Comparison of ENCODE assay signal across 8 cellular contexts in genomic region chr16:67480833-67481560, GRCh38. TPM values are rescaled to one million over a fixed set of nuclear protein-coding genes. Genes with fewer than 3 reads are reported as not detected.
DNase-seq lines count a peak whose midpoint lies in the region; ATAC-seq and TF ChIP-seq lines count a peak whose summit lies in the region.

Gene ATP6V0D1 (minus strand): TSS chr16:67481157. CDS start chr16:67481086, 71 bp downstream.

- peak within 1 kb of the TSS; percentile 98 to 100 (median 99) for H3K27ac Mint-ChIP-seq in CD4-positive, CD25-positive, alpha-beta regulatory T cell

- peak; percentile 99 for DNase-seq in CD4-positive, CD25-positive, alpha-beta regulatory T cell
- DNase-seq in NCI-H774 (lab: John Stamatoyannopoulos, UW) (peak; percentile 91), dermis microvascular lymphatic vessel endothelial cell (ENCODE audit: low read depth in 2 of 2) (peak; percentile 94 to 98)
- peak; percentile 99 for DNase-seq in activated CD4-positive, alpha-beta T cell treated with anti-CD3 and anti-CD28 coated beads, Interleukin-2, amount 50 U/mL, for 48 hours
- DNase-seq in stimulated activated CD4-positive, alpha-beta T cell treated with anti-CD3 and anti-CD28 coated beads, Interleukin-4, amount 100 ng/mL, for 24 hours = peak; percentile 99

- H3K9me3 ChIP-seq in CD4-positive, CD25-positive, alpha-beta regulatory T cell (ENCODE audit: control insufficient read depth in 2 of 2, low read length in 2 of 2) = no peaks in the 10 kb centered on the region
- no peaks in the 10 kb centered on the region for H3K9me3 ChIP-seq in liver (ENCODE audit: control insufficient read depth in 4 of 4, low read length in 3 of 4)

- peak within 1 kb of the TSS; percentile 98 for H3K27ac ChIP-seq in CD4-positive, CD25-positive, alpha-beta regulatory T cell (ENCODE audit: insufficient read depth, low read length, poor library complexity, severe bottlenecking)
- peak within 1 kb of the TSS; percentile 85 to 93 for H3K27ac ChIP-seq in liver (ENCODE audit: low read depth in 1 of 2, low read length in 2 of 2)

- peak within 1 kb of the TSS; percentile 97 to 99 (median 99) for H3K4me3 Mint-ChIP-seq in CD4-positive, CD25-positive, alpha-beta regulatory T cell

- H3K4me1 Mint-ChIP-seq in CD4-positive, CD25-positive, alpha-beta regulatory T cell = peaks cover 10 to 71% (median 37%) of the 10 kb centered on the region in 4 donors

- TF ChIP-seq RAD21 in liver (IDR thresholded peaks at IDR 0.05) = peak; percentile 77 to 83

- WGBS in liver = under 1% methylated on average over 57 of the region's 57 CpGs

- H3K4me1 ChIP-seq in CD4-positive, CD25-positive, alpha-beta regulatory T cell (ENCODE audit: control insufficient read depth, insufficient read depth, low read length, poor library complexity, severe bottlenecking) = peaks cover 37% of the 10 kb centered on the region
- peaks cover 10 to 55% (median 44%) of the 10 kb centered on the region in 4 donors for H3K4me1 ChIP-seq in liver (ENCODE audit: control insufficient read depth in 4 of 4, insufficient read depth in 4 of 4, low read length in 3 of 4)

- ATAC-seq in CD4-positive, CD25-positive, alpha-beta regulatory T cell (ENCODE audit: low read depth in 2 of 2) = peak; percentile 87 to 91
- ATAC-seq in GM19397 (IDR thresholded peaks at IDR 0.05; ENCODE audit: unreplicated experiment) (peak; percentile 88), HG03571 (IDR thresholded peaks at IDR 0.05; ENCODE audit: unreplicated experiment) (peak; percentile 91)

- peak; percentile 83 for TF ChIP-seq CTCF in liver (IDR thresholded peaks at IDR 0.05; ENCODE audit: low read depth, low read length, missing input control)

- H3K9ac ChIP-seq in liver (ENCODE audit: low read depth in 1 of 2, low read length in 2 of 2) = peak within 1 kb of the TSS; percentile 81 to 88

- no peaks in the 10 kb centered on the region for H3K27me3 ChIP-seq in CD4-positive, CD25-positive, alpha-beta regulatory T cell (ENCODE audit: control insufficient read depth, insufficient read depth, low read length)
- no peaks in the 10 kb centered on the region for H3K27me3 ChIP-seq in liver (ENCODE audit: control insufficient read depth in 4 of 4, insufficient read depth in 4 of 4, low read length in 3 of 4)

- peaks cover 3% of the 10 kb centered on the region for H3K36me3 Mint-ChIP-seq in CD4-positive, CD25-positive, alpha-beta regulatory T cell

- H3K9me3 Mint-ChIP-seq in CD4-positive, CD25-positive, alpha-beta regulatory T cell = no peaks in the 10 kb centered on the region

- peaks cover 12% of the 10 kb centered on the region for H3K36me3 ChIP-seq in CD4-positive, CD25-positive, alpha-beta regulatory T cell (ENCODE audit: control insufficient read depth, insufficient read depth, low read length)
- peaks cover 0 to 7% (median 1%) of the 10 kb centered on the region in 4 donors for H3K36me3 ChIP-seq in liver (ENCODE audit: control insufficient read depth in 4 of 4, insufficient read depth in 3 of 4, low read depth in 1 of 4, low read length in 3 of 4)

- peaks cover 6% of the 10 kb centered on the region for H3K27me3 Mint-ChIP-seq in CD4-positive, CD25-positive, alpha-beta regulatory T cell

- peak within 1 kb of the TSS; percentile 95 for H3K4me3 ChIP-seq in CD4-positive, CD25-positive, alpha-beta regulatory T cell (ENCODE audit: low read depth, low read length)
- peak within 1 kb of the TSS; percentile 70 to 98 (median 87) for H3K4me3 ChIP-seq in liver (ENCODE audit: low read depth in 1 of 3, low read length in 3 of 3)

TF ChIP-seq in liver, 16 proteins besides CTCF, POLR2A, EP300 and RAD21:
- TF ChIP-seq JUND (IDR thresholded peaks at IDR 0.05) = no peak
- TF ChIP-seq HNF4A (conservative IDR thresholded peaks at IDR 0.05) = no peak
- peak; percentile 78 for TF ChIP-seq MAX (IDR thresholded peaks at IDR 0.05)
- peak; percentile 65 for TF ChIP-seq SP1 (IDR thresholded peaks at IDR 0.05)
- peak; percentile 82 for TF ChIP-seq YY1 (IDR thresholded peaks at IDR 0.05)
- peak; percentile 54 for TF ChIP-seq FOXA1 (IDR thresholded peaks at IDR 0.05)
- TF ChIP-seq REST (IDR thresholded peaks at IDR 0.05) = peak; percentile 69
- no peak for TF ChIP-seq ATF3 (IDR thresholded peaks at IDR 0.05)
- no peak for TF ChIP-seq HNF4G (IDR thresholded peaks at IDR 0.05)
- TF ChIP-seq NR2F2 (IDR thresholded peaks at IDR 0.05) = no peak
- TF ChIP-seq GABPA (IDR thresholded peaks at IDR 0.05 in 1 of 2, conservative IDR thresholded peaks at IDR 0.05 in 1 of 2) = peak; percentile 14 to 88
- peak; percentile 22 for TF ChIP-seq FOXA2 (IDR thresholded peaks at IDR 0.05)
- peak; percentile 65 for TF ChIP-seq ZBTB33 (IDR thresholded peaks at IDR 0.05)
- peak; percentile 89 for TF ChIP-seq TAF1 (conservative IDR thresholded peaks at IDR 0.05)
- TF ChIP-seq RXRA (IDR thresholded peaks at IDR 0.05) = peak in 1 of 2 donors; percentile 41
- peak; percentile 60 to 77 for TF ChIP-seq EGR1 (IDR thresholded peaks at IDR 0.05; ENCODE audit: low read depth in 2 of 2)

RNA-seq across cellular contexts. Expression of gene ATP6V0D1, which starts in this region (rescaled TPM):
- 92.5 TPM for total RNA-seq in CD4-positive, CD25-positive, alpha-beta regulatory T cell
- polyA plus RNA-seq in CD4-positive, CD25-positive, alpha-beta regulatory T cell = 100 to 1,000 TPM; 119 to 141 (median 133) TPM
- 86.7 and 153 TPM in 2 replicates for total RNA-seq in dermis microvascular lymphatic vessel endothelial cell
- 10 to 100 TPM; 73.2 to 80.2 TPM for total RNA-seq in liver
- polyA plus RNA-seq in liver = 10 to 100 TPM; 47.6 to 59.9 TPM

Comparison
In these comparisons a context has a peak if more than half of its experiments do, and no peak if none do; other contexts are left out.
1. Peak in every context shown above with its lines: DNase-seq, ATAC-seq, H3K4me3 ChIP-seq and H3K27ac ChIP-seq.